In the genomic region with DNA sequence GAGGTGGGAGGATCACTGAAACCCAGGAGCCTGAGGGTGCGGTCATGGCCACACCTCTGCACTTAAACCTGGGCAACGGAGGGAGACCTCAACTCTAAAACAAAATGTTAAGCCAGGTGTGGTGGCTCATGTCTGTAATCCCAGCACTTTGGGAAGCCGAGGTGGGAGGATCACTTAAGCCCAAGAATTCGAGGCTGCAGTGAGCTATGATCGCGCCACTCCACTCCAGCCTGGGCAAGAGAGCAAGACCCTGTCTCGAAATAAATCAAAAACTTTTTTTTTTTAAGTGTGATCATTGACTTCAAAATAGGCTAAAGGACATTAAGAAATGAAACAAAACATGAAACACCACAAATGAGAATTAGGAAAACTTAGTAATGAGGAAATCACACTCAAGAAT, we compare ENCODE assay signal across 33 cellular contexts.
"Had no signal": no experiment of that assay in that cellular context is flagged by ENCODE, and none has a peak within 500 bp of the region (broad histone marks: within the 10 kb centered on the region; RNA-seq: fewer than 3 reads in every experiment).

No MANE protein-coding gene starts in this region.

- H3K4me3 Mint-ChIP-seq: activated CD4-positive, alpha-beta memory T cell treated with anti-CD3 and anti-CD28 coated beads for 36 hours; activated CD4-positive, alpha-beta T cell treated with anti-CD3 and anti-CD28 coated beads, Interleukin-2, amount 10 ng/mL, durations not matched to agents 24 days and 14 days; activated naive CD4-positive, alpha-beta T cell treated with anti-CD3 and anti-CD28 coated beads, Interleukin-2, amount 10 ng/mL, durations not matched to agents 7 days and 5 days; activated naive CD8-positive, alpha-beta T cell treated with anti-CD3 and anti-CD28 coated beads, Interleukin-2, amount 10 ng/mL, durations not matched to agents 7 days and 5 days; activated T-helper 1 cell treated with anti-CD3 and anti-CD28 coated beads, Interleukin-12 subunit alpha, Interleukin-12 subunit beta, Interleukin-2, Interleukin-4 antibody, amounts not matched to agents 30 ng/mL and 10 ng/mL and 1 ng/mL, durations not matched to agents 14 hours and 24 hours and 36 hours; effector memory CD8-positive, alpha-beta T cell; natural killer cell treated with Interleukin-12 subunit alpha and Interleukin-12 subunit beta and Interleukin-15 and Interleukin-18, amount 100 ng/mL, for 72 hours; stimulated activated memory B cell treated with anti-CD40 and anti-IgM and Interleukin-4, amounts not matched to agents 10 μg/mL and 1 μg/mL and 100 μg/mL, for 72 hours had no signal

- H3K27me3 Mint-ChIP-seq: activated CD4-positive, alpha-beta memory T cell treated with anti-CD3 and anti-CD28 coated beads for 36 hours; activated CD4-positive, alpha-beta T cell treated with anti-CD3 and anti-CD28 coated beads, Interleukin-2, amount 10 ng/mL, durations not matched to agents 24 days and 14 days; activated naive CD4-positive, alpha-beta T cell treated with anti-CD3 and anti-CD28 coated beads, Interleukin-2, amount 10 ng/mL, durations not matched to agents 7 days and 5 days; activated naive CD8-positive, alpha-beta T cell treated with anti-CD3 and anti-CD28 coated beads, Interleukin-2, amount 10 ng/mL, durations not matched to agents 7 days and 5 days; brain; effector memory CD8-positive, alpha-beta T cell; natural killer cell treated with Interleukin-12 subunit alpha and Interleukin-12 subunit beta and Interleukin-15 and Interleukin-18, amount 100 ng/mL, for 72 hours; stimulated activated memory B cell treated with anti-CD40 and anti-IgM and Interleukin-4, amounts not matched to agents 10 μg/mL and 1 μg/mL and 100 μg/mL, for 72 hours had no signal

- DNase-seq: activated CD4-positive, alpha-beta memory T cell treated with anti-CD3 and anti-CD28 coated beads for 36 hours; activated CD4-positive, alpha-beta T cell treated with anti-CD3 and anti-CD28 coated beads, Interleukin-2, amount 10 ng/mL, durations not matched to agents 24 days and 14 days; activated CD8-positive, alpha-beta memory T cell treated with anti-CD3 and anti-CD28 coated beads, Interleukin-2, amount 50 U/mL, for 4 hours; activated effector memory CD4-positive, alpha-beta T cell treated with anti-CD3 and anti-CD28 coated beads, Interleukin-2, amount 50 U/mL, for 16 hours; activated naive CD4-positive, alpha-beta T cell treated with anti-CD3 and anti-CD28 coated beads, Interleukin-2, amount 10 ng/mL, durations not matched to agents 7 days and 5 days; activated naive CD8-positive, alpha-beta T cell treated with anti-CD3 and anti-CD28 coated beads, Interleukin-2, amount 10 ng/mL, durations not matched to agents 7 days and 5 days; activated T-cell treated with anti-CD3 and anti-CD28 coated beads, Interleukin-2, amount 50 U/mL, for 1 hour; cerebellar nuclear complex; effector memory CD8-positive, alpha-beta T cell; foreskin fibroblast; heart left ventricle; left lung; mucosa of descending colon; ovary; psoas muscle; sigmoid colon; small intestine; stimulated activated CD4-positive, alpha-beta T cell treated with anti-CD3 and anti-CD28 coated beads, Interleukin-4, amount 100 ng/mL, for 4 hours; stimulated activated CD8-positive, alpha-beta memory T cell treated with anti-CD3 and anti-CD28 coated beads, Interleukin-4, amount 100 ng/mL, for 48 hours; stomach; T-helper 9 cell; thyroid gland; upper lobe of right lung had no signal

- H3K9me3 ChIP-seq: ascending aorta, heart left ventricle, left lung, mucosa of descending colon, ovary, psoas muscle, sigmoid colon, stomach, thyroid gland, upper lobe of right lung had no signal

- ATAC-seq: activated CD4-positive, CD25-positive, alpha-beta regulatory T cell treated with anti-CD3 and anti-CD28 coated beads, Interleukin-2, amount 50 U/mL, for 24 hours; effector memory CD8-positive, alpha-beta T cell; heart left ventricle; left lung; mucosa of descending colon; natural killer cell treated with Interleukin-12 subunit alpha and Interleukin-12 subunit beta and Interleukin-15 and Interleukin-18, amount 100 ng/mL, for 72 hours; psoas muscle; stimulated activated memory B cell treated with anti-CD40 and anti-IgM and Interleukin-4, amounts not matched to agents 10 μg/mL and 1 μg/mL and 100 μg/mL, for 72 hours; upper lobe of right lung had no signal

- H3K9me3 Mint-ChIP-seq: activated CD4-positive, alpha-beta memory T cell treated with anti-CD3 and anti-CD28 coated beads for 36 hours; activated CD4-positive, alpha-beta T cell treated with anti-CD3 and anti-CD28 coated beads, Interleukin-2, amount 10 ng/mL, durations not matched to agents 24 days and 14 days; activated naive CD4-positive, alpha-beta T cell treated with anti-CD3 and anti-CD28 coated beads, Interleukin-2, amount 10 ng/mL, durations not matched to agents 7 days and 5 days; activated naive CD8-positive, alpha-beta T cell treated with anti-CD3 and anti-CD28 coated beads, Interleukin-2, amount 10 ng/mL, durations not matched to agents 7 days and 5 days; activated T-helper 1 cell treated with anti-CD3 and anti-CD28 coated beads, Interleukin-12 subunit alpha, Interleukin-12 subunit beta, Interleukin-2, Interleukin-4 antibody, amounts not matched to agents 30 ng/mL and 10 ng/mL and 1 ng/mL, durations not matched to agents 14 hours and 24 hours and 36 hours; brain; effector memory CD8-positive, alpha-beta T cell; natural killer cell treated with Interleukin-12 subunit alpha and Interleukin-12 subunit beta and Interleukin-15 and Interleukin-18, amount 100 ng/mL, for 72 hours; stimulated activated memory B cell treated with anti-CD40 and anti-IgM and Interleukin-4, amounts not matched to agents 10 μg/mL and 1 μg/mL and 100 μg/mL, for 72 hours had no signal

- H3K36me3 Mint-ChIP-seq: natural killer cell treated with Interleukin-12 subunit alpha and Interleukin-12 subunit beta and Interleukin-15 and Interleukin-18, amount 100 ng/mL, for 72 hours had no signal

- H3K4me3 ChIP-seq: ascending aorta, cardiac muscle cell, coronary artery, heart left ventricle, left lung, lung, mucosa of descending colon, ovary, psoas muscle, sigmoid colon, stomach, thyroid gland, upper lobe of right lung had no signal

- H3K27ac Mint-ChIP-seq: activated CD4-positive, alpha-beta memory T cell treated with anti-CD3 and anti-CD28 coated beads for 36 hours; activated CD4-positive, alpha-beta T cell treated with anti-CD3 and anti-CD28 coated beads, Interleukin-2, amount 10 ng/mL, durations not matched to agents 24 days and 14 days; activated naive CD4-positive, alpha-beta T cell treated with anti-CD3 and anti-CD28 coated beads, Interleukin-2, amount 10 ng/mL, durations not matched to agents 7 days and 5 days; activated naive CD8-positive, alpha-beta T cell treated with anti-CD3 and anti-CD28 coated beads, Interleukin-2, amount 10 ng/mL, durations not matched to agents 7 days and 5 days; activated T-helper 1 cell treated with anti-CD3 and anti-CD28 coated beads, Interleukin-12 subunit alpha, Interleukin-12 subunit beta, Interleukin-2, Interleukin-4 antibody, amounts not matched to agents 30 ng/mL and 10 ng/mL and 1 ng/mL, durations not matched to agents 14 hours and 24 hours and 36 hours; effector memory CD8-positive, alpha-beta T cell; natural killer cell treated with Interleukin-12 subunit alpha and Interleukin-12 subunit beta and Interleukin-15 and Interleukin-18, amount 100 ng/mL, for 72 hours; stimulated activated memory B cell treated with anti-CD40 and anti-IgM and Interleukin-4, amounts not matched to agents 10 μg/mL and 1 μg/mL and 100 μg/mL, for 72 hours had no signal

- H3K36me3 ChIP-seq: ovary had no signal

- H3K4me1 ChIP-seq: ascending aorta, psoas muscle, stomach, thyroid gland had no signal

- H3K27me3 ChIP-seq: ascending aorta, cardiac muscle cell, heart left ventricle, left lung, ovary, sigmoid colon, stomach, thyroid gland, upper lobe of right lung had no signal

- H3K27ac ChIP-seq: ascending aorta, cardiac muscle cell, coronary artery, left lung, ovary, psoas muscle, sigmoid colon, stomach, thyroid gland, upper lobe of right lung, VCaP had no signal

- H3K4me1 Mint-ChIP-seq: activated naive CD8-positive, alpha-beta T cell treated with anti-CD3 and anti-CD28 coated beads, Interleukin-2, amount 10 ng/mL, durations not matched to agents 7 days and 5 days; stimulated activated memory B cell treated with anti-CD40 and anti-IgM and Interleukin-4, amounts not matched to agents 10 μg/mL and 1 μg/mL and 100 μg/mL, for 72 hours had no signal
